ENCODE assay signal across 8 cellular contexts in genomic region chrX:97563531-97564133, GRCh38.
DNase-seq lines count a peak whose midpoint lies in the region; ATAC-seq and TF ChIP-seq lines count a peak whose summit lies in the region.

No MANE protein-coding gene starts in this region.

- CTCF ChIA-PET in AG04449 (lab: Yijun Ruan, JAX) (no interaction called here), HEK293T (lab: Yijun Ruan, JAX) (no interaction called here)

- peaks cover 9% of the 10 kb centered on the region for H3K4me1 Mint-ChIP-seq in activated T-cell treated with anti-CD3 and anti-CD28 coated beads, Interleukin-2, amount 50 U/mL, for 4 hours (ENCODE audit: low read depth)

- H3K9me3 Mint-ChIP-seq in activated T-cell treated with anti-CD3 and anti-CD28 coated beads, Interleukin-2, amount 50 U/mL, for 4 hours, result no peaks in the 10 kb centered on the region

- peak overlapping the region; percentile 69 for H3K4me3 Mint-ChIP-seq in activated T-cell treated with anti-CD3 and anti-CD28 coated beads, Interleukin-2, amount 50 U/mL, for 4 hours

- DNase-seq in AG04449 (ENCODE audit: low read depth, low spot score), result peak; percentile 7
- DNase-seq in NOMO-1 treated with DMSO at 0.1 percent for 48 hours (lab: John Stamatoyannopoulos, UW; ENCODE audit: unreplicated experiment), result peak; percentile 90
- DNase-seq in activated T-cell treated with anti-CD3 and anti-CD28 coated beads, Interleukin-2, amount 50 U/mL, for 4 hours, result peak; percentile 17
- DNase-seq in fibroblast of the aortic adventitia (ENCODE audit: low read depth), result peak; percentile 72
- peak; percentile 12 for DNase-seq in putamen (ENCODE audit: low spot score)
- no peak for DNase-seq in HEK293T (ENCODE audit: extremely low spot score)

- POLR2A ChIA-PET in AG04449 (lab: Yijun Ruan, JAX) (no interaction called here), HEK293T (lab: Yijun Ruan, JAX) (no interaction called here)

- H3K36me3 Mint-ChIP-seq in activated T-cell treated with anti-CD3 and anti-CD28 coated beads, Interleukin-2, amount 50 U/mL, for 4 hours (ENCODE audit: insufficient read depth), result no peaks in the 10 kb centered on the region

- no peaks in the 10 kb centered on the region for H3K27me3 Mint-ChIP-seq in activated T-cell treated with anti-CD3 and anti-CD28 coated beads, Interleukin-2, amount 50 U/mL, for 4 hours (ENCODE audit: low read depth)

- no peak for TF ChIP-seq CTCF in AG04449 (IDR thresholded peaks at IDR 0.05; ENCODE audit: insufficient read depth, low read length, missing control alignments)
- TF ChIP-seq CTCF in fibroblast of the aortic adventitia (IDR thresholded peaks at IDR 0.05; ENCODE audit: insufficient read depth, low read length), result no peak

- H3K4me3 ChIP-seq in AG04449 (ENCODE audit: low read depth, low read length) (peak overlapping the region; percentile 37), fibroblast of the aortic adventitia (ENCODE audit: low read depth, low read length) (peak overlapping the region; percentile 31)

- ATAC-seq in GM18868 (IDR thresholded peaks at IDR 0.05; ENCODE audit: unreplicated experiment) (peak; percentile 99), HG03066 (IDR thresholded peaks at IDR 0.05; ENCODE audit: low read depth, unreplicated experiment) (peak; percentile 97)
- peak; percentile 95 to 96 for ATAC-seq in activated T-cell treated with anti-CD3 and anti-CD28 coated beads, Interleukin-2, amount 50 U/mL, for 4 hours

TF ChIP-seq in HEK293T, 16 proteins besides CTCF, POLR2A, EP300 and RAD21:
- no peak for TF ChIP-seq FOXA1 (IDR thresholded peaks at IDR 0.05)
- no peak for TF ChIP-seq SP1 (IDR thresholded peaks at IDR 0.05)
- TF ChIP-seq LEF1 (IDR thresholded peaks at IDR 0.05; ENCODE audit: borderline replicate concordance), result no peak
- TF ChIP-seq TARDBP (IDR thresholded peaks at IDR 0.05), result no peak
- TF ChIP-seq NFRKB (IDR thresholded peaks at IDR 0.05), result no peak
- no peak for TF ChIP-seq ELF4 (IDR thresholded peaks at IDR 0.05)
